14 cellular contexts compared by ENCODE assay signal in genomic region chr13:95128045-95128643, GRCh38.
DNase-seq lines count a peak whose midpoint lies in the region; TF ChIP-seq lines count a peak whose summit lies in the region.
"Had no signal": no experiment of that assay in that cellular context is flagged by ENCODE, and none has a peak within 500 bp of the region (broad histone marks: within the 10 kb centered on the region; RNA-seq: fewer than 3 reads in every experiment).

No MANE protein-coding gene starts in this region.

- DNase-seq in NCI-H1436 (lab: John Stamatoyannopoulos, UW): peak; percentile 4
- DNase-seq in NCI-H1436 treated with DMSO at 0.1 percent for 48 hours (lab: John Stamatoyannopoulos, UW): no peak
- DNase-seq in NCI-H345 treated with DMSO at 0.1 percent for 48 hours (lab: John Stamatoyannopoulos, UW; ENCODE audit: unreplicated experiment): peak; percentile 52
- peak; percentile 74 for DNase-seq in dermis blood vessel endothelial cell
- peak; percentile 52 for DNase-seq in stomach
- no peak for DNase-seq in HuH-7.5 (ENCODE audit: low spot score)
- no peak for DNase-seq in HuH-7 (ENCODE audit: low spot score)
- DNase-seq in activated T-cell treated with anti-CD3 and anti-CD28 coated beads for 4 hours: no peak
- DNase-seq: DMS 273 treated with DMSO at 0.1 percent for 48 hours; NCI-H1694 treated with DMSO at 0.1 percent for 48 hours; stimulated activated CD4-positive, alpha-beta T cell treated with anti-CD3 and anti-CD28 coated beads, Interleukin-12 subunit alpha, Interleukin-12 subunit beta, amount 100 ng/mL, for 4 hours; T-cell had no signal

- no peak for TF ChIP-seq EP300 in stomach (IDR thresholded peaks at IDR 0.05)

- WGBS in stomach, 5 donors: 27 to 45% (median 40%) methylated on average over 3 of the region's 3 CpGs

- intact Hi-C loops in stomach (cut with DNase I; ENCODE audit: low total_unique reads): no loop called here

- no peak for TF ChIP-seq POLR2A in stomach (IDR thresholded peaks at IDR 0.05)

- H3K27me3 ChIP-seq in stomach: peaks cover 0 to 12% (median 0%) of the 10 kb centered on the region in 3 donors
- H3K27me3 ChIP-seq: suprapubic skin had no signal

- no peak for TF ChIP-seq CTCF in stomach (IDR thresholded peaks at IDR 0.05)

- peaks cover 0 to 5% (median 0%) of the 10 kb centered on the region in 4 donors for H3K36me3 ChIP-seq in stomach
- H3K36me3 ChIP-seq: suprapubic skin had no signal

- no peak overlapping the region for H3K4me3 ChIP-seq in stomach
- H3K4me3 ChIP-seq: coronary artery, suprapubic skin had no signal

- H3K27ac ChIP-seq in stomach: peak overlapping the region; percentile 63 to 78 (median 74)
- H3K27ac ChIP-seq: coronary artery, suprapubic skin had no signal

- H3K9me3 ChIP-seq in stomach: no peaks in the 10 kb centered on the region
- H3K9me3 ChIP-seq: suprapubic skin had no signal

- peaks cover 6 to 42% (median 16%) of the 10 kb centered on the region in 4 donors for H3K4me1 ChIP-seq in stomach
- H3K4me1 ChIP-seq: suprapubic skin had no signal

Comparison
In these comparisons a context has a peak if more than half of its experiments do, and no peak if none do; other contexts are left out.
1. DNase-seq: peak in NCI-H1436 (single experiment), NCI-H345 treated with DMSO at 0.1 percent for 48 hours (single experiment), dermis blood vessel endothelial cell (single experiment) and stomach (single experiment); none in NCI-H1436 treated with DMSO at 0.1 percent for 48 hours (single experiment), HuH-7.5 (single experiment), HuH-7 (single experiment) and activated T-cell treated with anti-CD3 and anti-CD28 coated beads for 4 hours (single experiment).